10 cellular contexts compared by ENCODE assay signal in genomic region chr6:81818778-81819491, GRCh38.
A peak's percentile ranks its signal among the peaks of the same experiment; 100 is the strongest.
DNase-seq lines count a peak whose midpoint lies in the region; ATAC-seq and TF ChIP-seq lines count a peak whose summit lies in the region.
"Had no signal": no experiment of that assay in that cellular context is flagged by ENCODE, and none has a peak within 500 bp of the region (broad histone marks: within the 10 kb centered on the region; RNA-seq: fewer than 3 reads in every experiment).

No MANE protein-coding gene starts in this region.

- DNase-seq in activated B cell treated with CpG ODN at 0.5 μM for 24 hours (no peak), sciatic nerve (ENCODE audit: low spot score) (no peak), NCI-H748 (lab: John Stamatoyannopoulos, UW; ENCODE audit: unreplicated experiment) (no peak), erythroblast (lab: John Stamatoyannopoulos, UW) (no peak)
- DNase-seq in stimulated activated CD4-positive, alpha-beta T cell treated with anti-CD3 and anti-CD28 coated beads, Interleukin-2, amount 100 ng/mL, for 48 hours: no peak
- DNase-seq: NCI-H146; stimulated activated CD8-positive, alpha-beta memory T cell treated with anti-CD3 and anti-CD28 coated beads, Interleukin-4, amount 100 ng/mL, for 48 hours had no signal

- CTCF ChIA-PET in activated B cell treated with CpG ODN at 0.5 μM for 24 hours (lab: Charles Lee): no interaction called here

- no peak for TF ChIP-seq POLR2A in erythroblast (IDR thresholded peaks at IDR 0.05; ENCODE audit: low read length)

- H3K4me1 Mint-ChIP-seq in activated B cell treated with CpG ODN at 0.5 μM for 24 hours: peaks cover 36% of the 10 kb centered on the region

- ATAC-seq in GM19351 (IDR thresholded peaks at IDR 0.05; ENCODE audit: unreplicated experiment): peak; percentile 72
- peak; percentile 43 for ATAC-seq in HG02938 (IDR thresholded peaks at IDR 0.05; ENCODE audit: unreplicated experiment)
- peak; percentile 33 for ATAC-seq in activated B cell treated with CpG ODN at 0.5 μM for 24 hours (ENCODE audit: low read depth)
- ATAC-seq in sciatic nerve: peak; percentile 41
- no peak for ATAC-seq in HG02588 (IDR thresholded peaks at IDR 0.05; ENCODE audit: unreplicated experiment)

- intact Hi-C loops in activated B cell treated with CpG ODN at 0.5 μM for 24 hours (cut with micrococcal nuclease) (no loop called here), sciatic nerve (cut with DNase I) (no loop called here)

- TF ChIP-seq CTCF in activated B cell treated with CpG ODN at 0.5 μM for 24 hours (IDR thresholded peaks at IDR 0.05): no peak

- no peaks in the 10 kb centered on the region for H3K36me3 Mint-ChIP-seq in activated B cell treated with CpG ODN at 0.5 μM for 24 hours (ENCODE audit: low read depth)

- POLR2A ChIA-PET in activated B cell treated with CpG ODN at 0.5 μM for 24 hours (lab: Charles Lee): interaction anchor here (1.3 kb wide), 1 partner anchor 66 kb away, joined by 3 read pairs; no protein-coding TSS in a partner anchor

- no peaks in the 10 kb centered on the region for H3K27me3 Mint-ChIP-seq in activated B cell treated with CpG ODN at 0.5 μM for 24 hours

- H3K9me3 Mint-ChIP-seq in activated B cell treated with CpG ODN at 0.5 μM for 24 hours: no peaks in the 10 kb centered on the region

- peak overlapping the region; percentile 27 for H3K27ac Mint-ChIP-seq in activated B cell treated with CpG ODN at 0.5 μM for 24 hours

- no peak overlapping the region for H3K4me3 Mint-ChIP-seq in activated B cell treated with CpG ODN at 0.5 μM for 24 hours
